In the genomic region with DNA sequence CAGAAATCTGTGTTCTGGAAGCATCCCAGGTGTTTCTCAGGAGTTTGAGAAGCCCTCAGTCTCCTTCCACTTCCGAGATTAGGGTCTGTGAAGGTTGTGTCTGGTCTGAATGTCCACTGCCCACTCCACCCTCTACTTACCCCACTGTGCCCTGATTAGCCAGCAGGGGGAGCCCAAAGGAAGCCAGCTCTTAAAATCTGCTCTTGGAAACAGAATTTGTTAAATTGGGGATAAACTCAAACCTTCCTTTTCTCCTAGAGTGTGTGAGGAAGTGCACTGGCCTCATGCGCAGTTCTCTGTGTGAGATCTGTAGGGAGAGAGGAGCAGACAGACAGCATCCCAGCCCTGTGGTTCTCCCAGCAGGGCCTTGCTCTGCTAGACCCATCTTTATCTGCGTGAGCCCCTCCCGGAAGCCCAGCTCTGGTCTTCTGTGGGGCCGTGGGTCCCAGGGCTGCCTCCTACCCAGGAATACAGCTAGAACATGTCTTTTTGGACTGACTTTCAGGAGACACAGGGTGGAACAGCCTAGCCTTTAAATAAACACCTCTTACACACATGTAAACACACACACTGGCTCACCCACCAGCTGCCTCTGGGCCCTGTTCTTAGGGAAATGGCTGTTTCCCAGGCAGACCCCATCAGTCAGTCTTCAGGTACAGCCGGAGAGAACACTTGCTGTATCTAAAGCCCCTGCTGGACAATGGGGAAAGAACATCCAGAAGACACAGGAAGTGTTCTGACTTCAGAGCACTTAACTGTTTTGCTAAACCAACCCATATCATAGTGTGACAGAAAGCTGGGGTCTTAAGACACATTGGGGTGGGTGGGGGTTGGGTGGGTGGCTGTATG, we compare ENCODE assay signal across 8 cellular contexts. TPM values are rescaled to one million over a fixed set of nuclear protein-coding genes. Genes with fewer than 3 reads are reported as not detected.
DNase-seq lines count a peak whose midpoint lies in the region; ATAC-seq and TF ChIP-seq lines count a peak whose summit lies in the region.

No MANE protein-coding gene starts in this region.

- peak; percentile 93 for TF ChIP-seq CTCF in GM06990 (IDR thresholded peaks at IDR 0.05; ENCODE audit: insufficient read depth, low read length, poor library complexity, severe bottlenecking)
- TF ChIP-seq CTCF in lower lobe of right lung (IDR thresholded peaks at IDR 0.05): peak; percentile 83

- H3K4me3 Mint-ChIP-seq in stimulated activated naive CD8-positive, alpha-beta T cell treated with anti-CD3 and anti-CD28 coated beads, Interleukin-15, amount 100 ng/mL, for 72 hours: no peak overlapping the region

- peak overlapping the region in 1 of 2 donors; percentile 86 for H3K27ac Mint-ChIP-seq in stimulated activated naive CD8-positive, alpha-beta T cell treated with anti-CD3 and anti-CD28 coated beads, Interleukin-15, amount 100 ng/mL, for 72 hours

- DNase-seq in 8988T (peak; percentile 37), GM06990 (ENCODE audit: extremely low read depth, insufficient read length) (no peak), T-helper 9 cell (peak; percentile 18), lower lobe of right lung (no peak)
- DNase-seq in Jurkat, Clone E6-1 (ENCODE audit: low read depth, low spot score): peak; percentile 51
- DNase-seq in central memory CD4-positive, alpha-beta T cell: peak; percentile 13
- DNase-seq in stimulated activated naive CD8-positive, alpha-beta T cell treated with anti-CD3 and anti-CD28 coated beads, Interleukin-15, amount 100 ng/mL, for 72 hours: peak; percentile 32 to 54

- peak; percentile 36 to 47 for ATAC-seq in lower lobe of right lung
- ATAC-seq in stimulated activated naive CD8-positive, alpha-beta T cell treated with anti-CD3 and anti-CD28 coated beads, Interleukin-15, amount 100 ng/mL, for 72 hours: peak; percentile 38
- ATAC-seq in HG02970 (IDR thresholded peaks at IDR 0.05; ENCODE audit: low FRiP score, unreplicated experiment): no peak

- H3K27ac ChIP-seq in lower lobe of right lung: no peak overlapping the region

- H3K36me3 ChIP-seq in GM06990 (ENCODE audit: control insufficient read depth, insufficient read depth, low read length) (no peaks in the 10 kb centered on the region; the same call in 1 of the 2 replicates), lower lobe of right lung (peaks cover 17% of the 10 kb centered on the region)

- no peaks in the 10 kb centered on the region for H3K9me3 ChIP-seq in lower lobe of right lung

- H3K4me1 ChIP-seq in lower lobe of right lung: no peaks in the 10 kb centered on the region

- H3K9me3 Mint-ChIP-seq in stimulated activated naive CD8-positive, alpha-beta T cell treated with anti-CD3 and anti-CD28 coated beads, Interleukin-15, amount 100 ng/mL, for 72 hours: no peaks in the 10 kb centered on the region

- H3K4me3 ChIP-seq in GM06990 (replicated peaks; ENCODE audit: low read depth, low read length) (no peak overlapping the region), lower lobe of right lung (no peak overlapping the region)
- no peak overlapping the region for H3K4me3 ChIP-seq in Jurkat, Clone E6-1 (ENCODE audit: low read length)

- intact Hi-C loops in lower lobe of right lung (cut with DNase I): no loop called here

- H3K4me1 Mint-ChIP-seq in stimulated activated naive CD8-positive, alpha-beta T cell treated with anti-CD3 and anti-CD28 coated beads, Interleukin-15, amount 100 ng/mL, for 72 hours: no peaks in the 10 kb centered on the region

- no peaks in the 10 kb centered on the region for H3K27me3 Mint-ChIP-seq in stimulated activated naive CD8-positive, alpha-beta T cell treated with anti-CD3 and anti-CD28 coated beads, Interleukin-15, amount 100 ng/mL, for 72 hours

- H3K27me3 ChIP-seq in GM06990 (replicated peaks; ENCODE audit: control insufficient read depth, insufficient read depth, low read length): no peaks in the 10 kb centered on the region
- no peaks in the 10 kb centered on the region for H3K27me3 ChIP-seq in lower lobe of right lung (ENCODE audit: low read depth)

RNA-seq across cellular contexts. Expression of a gene that starts 52.2 kb away (rescaled TPM):
- polyA plus RNA-seq in Jurkat, Clone E6-1 (2012; ENCODE audit: insufficient read depth, insufficient read length): 68.9 TPM
- total RNA-seq in lower lobe of right lung: 41.6 TPM

Comparison
In these comparisons a context has a peak if more than half of its experiments do, and no peak if none do; other contexts are left out.
1. DNase-seq: peak in 8988T (single experiment), Jurkat, Clone E6-1 (single experiment), T-helper 9 cell (single experiment), central memory CD4-positive, alpha-beta T cell (single experiment) and stimulated activated naive CD8-positive, alpha-beta T cell treated with anti-CD3 and anti-CD28 coated beads, Interleukin-15, amount 100 ng/mL, for 72 hours (2 of 2); none in GM06990 (single experiment) and lower lobe of right lung (single experiment).